22 cellular contexts compared by ENCODE assay signal in genomic region chr17:58947411-58948208, GRCh38.
A peak's percentile ranks its signal among the peaks of the same experiment; 100 is the strongest.
DNase-seq lines count a peak whose midpoint lies in the region; ATAC-seq and TF ChIP-seq lines count a peak whose summit lies in the region.
"Had no signal": no experiment of that assay in that cellular context is flagged by ENCODE, and none has a peak within 500 bp of the region (broad histone marks: within the 10 kb centered on the region; RNA-seq: fewer than 3 reads in every experiment).

No MANE protein-coding gene starts in this region.

- no peak for TF ChIP-seq CTCF in upper lobe of right lung (IDR thresholded peaks at IDR 0.05)

- no peaks in the 10 kb centered on the region for H4K20me1 ChIP-seq in Karpas-422 (ENCODE audit: insufficient read depth, low read depth, low read length)

- no peak overlapping the region for H2AFZ ChIP-seq in Karpas-422 (ENCODE audit: low read length)
- H2AFZ ChIP-seq: GM23338 had no signal

- ATAC-seq in upper lobe of right lung = peak; percentile 60
- no peak for ATAC-seq in GM21447 (IDR thresholded peaks at IDR 0.05; ENCODE audit: unreplicated experiment)
- no peak for ATAC-seq in HG02970 (IDR thresholded peaks at IDR 0.05; ENCODE audit: low FRiP score, unreplicated experiment)
- ATAC-seq: GM23338 had no signal

- no peaks in the 10 kb centered on the region for H3K36me3 ChIP-seq in Karpas-422 (ENCODE audit: insufficient read depth, low read length)
- no peaks in the 10 kb centered on the region for H3K36me3 ChIP-seq in upper lobe of right lung
- H3K36me3 ChIP-seq: HAP-1, Peyer's patch, SJSA1 had no signal

- H3K27ac Mint-ChIP-seq in activated CD4-positive, alpha-beta T cell treated with anti-CD3 and anti-CD28 coated beads, Interleukin-2, amount 10 ng/mL, durations not matched to agents 24 days and 14 days = no peak overlapping the region
- H3K27ac Mint-ChIP-seq: CD4-positive, CD25-positive, alpha-beta regulatory T cell; GM23338 had no signal

- H3K9me3 Mint-ChIP-seq in activated CD4-positive, alpha-beta T cell treated with anti-CD3 and anti-CD28 coated beads, Interleukin-2, amount 10 ng/mL, durations not matched to agents 24 days and 14 days = peaks cover 24% of the 10 kb centered on the region

- H3K9me2 ChIP-seq in Karpas-422 (replicated peaks; ENCODE audit: insufficient read depth, low read length) = no peaks in the 10 kb centered on the region

- H3K27me3 Mint-ChIP-seq in activated CD4-positive, alpha-beta T cell treated with anti-CD3 and anti-CD28 coated beads, Interleukin-2, amount 10 ng/mL, durations not matched to agents 24 days and 14 days = peaks cover 9% of the 10 kb centered on the region

- H3K4me3 Mint-ChIP-seq in activated CD4-positive, alpha-beta T cell treated with anti-CD3 and anti-CD28 coated beads, Interleukin-2, amount 10 ng/mL, durations not matched to agents 24 days and 14 days = no peak overlapping the region
- H3K4me3 Mint-ChIP-seq: CD4-positive, CD25-positive, alpha-beta regulatory T cell; GM23338 had no signal

- no peak overlapping the region for H3K4me2 ChIP-seq in Karpas-422 (ENCODE audit: low read depth, low read length, poor library complexity, severe bottlenecking)
- H3K4me2 ChIP-seq: GM23338 had no signal

- intact Hi-C loops in activated CD4-positive, alpha-beta T cell treated with anti-CD3 and anti-CD28 coated beads, Interleukin-2, amount 10 ng/mL, durations not matched to agents 24 days and 14 days (cut with micrococcal nuclease) = no loop called here
- intact Hi-C loops in upper lobe of right lung (cut with DNase I) = no loop called here

- peaks cover 4% of the 10 kb centered on the region for H3K36me3 Mint-ChIP-seq in activated CD4-positive, alpha-beta T cell treated with anti-CD3 and anti-CD28 coated beads, Interleukin-2, amount 10 ng/mL, durations not matched to agents 24 days and 14 days (ENCODE audit: low read depth)
- H3K36me3 Mint-ChIP-seq: CD4-positive, CD25-positive, alpha-beta regulatory T cell had no signal

- peak; percentile 31 for DNase-seq in activated CD4-positive, alpha-beta T cell treated with anti-CD3 and anti-CD28 coated beads, Interleukin-2, amount 10 ng/mL, durations not matched to agents 24 days and 14 days
- DNase-seq in activated CD4-positive, alpha-beta T cell treated with anti-CD3 and anti-CD28 coated beads, Interleukin-2, amount 50 U/mL, for 48 hours = no peak
- DNase-seq in Karpas-422 (peak; percentile 27), kidney tubule cell (ENCODE audit: low spot score) (peak; percentile 22), upper lobe of right lung (no peak), glomerular visceral epithelial cell (ENCODE audit: extremely low spot score) (no peak)
- DNase-seq: CD4-positive, CD25-positive, alpha-beta regulatory T cell; COR-L47; DMS79; IMR-90; NCI-H1105; NCI-H146; NCI-H2029; NCI-H2227 treated with DMSO at 0.1 percent for 48 hours; NCI-H510A; NCI-H774; Peyer's patch had no signal

- H3K27me3 ChIP-seq in Karpas-422 (ENCODE audit: low read length) (no peaks in the 10 kb centered on the region), upper lobe of right lung (no peaks in the 10 kb centered on the region)
- H3K27me3 ChIP-seq: Peyer's patch, SJSA1 had no signal

- no peak overlapping the region for H3K9ac ChIP-seq in Karpas-422 (ENCODE audit: low read length)

- H3K4me3 ChIP-seq in Karpas-422 (ENCODE audit: low read length) = no peak overlapping the region
- H3K4me3 ChIP-seq in upper lobe of right lung = no peak overlapping the region
- H3K4me3 ChIP-seq: GM23338, HAP-1, Peyer's patch, SJSA1 had no signal

- no peaks in the 10 kb centered on the region for H3K79me2 ChIP-seq in Karpas-422 (ENCODE audit: low read length)

- H3K9me3 ChIP-seq in Karpas-422 (ENCODE audit: low read length) (peaks cover 31% of the 10 kb centered on the region), upper lobe of right lung (peaks cover 18% of the 10 kb centered on the region)

- H3K4me1 ChIP-seq in Karpas-422 (ENCODE audit: low read length) = no peaks in the 10 kb centered on the region
- no peaks in the 10 kb centered on the region for H3K4me1 ChIP-seq in upper lobe of right lung
- H3K4me1 ChIP-seq: HAP-1, Peyer's patch, SJSA1 had no signal

- H3K4me1 Mint-ChIP-seq in activated CD4-positive, alpha-beta T cell treated with anti-CD3 and anti-CD28 coated beads, Interleukin-2, amount 10 ng/mL, durations not matched to agents 24 days and 14 days = no peaks in the 10 kb centered on the region
- H3K4me1 Mint-ChIP-seq: CD4-positive, CD25-positive, alpha-beta regulatory T cell; GM23338 had no signal

- H3K27ac ChIP-seq in Karpas-422 (ENCODE audit: low read length) (no peak overlapping the region), upper lobe of right lung (no peak overlapping the region)
- H3K27ac ChIP-seq: Peyer's patch, SJSA1 had no signal

Comparison
In these comparisons a context has a peak if more than half of its experiments do, and no peak if none do; other contexts are left out.
1. DNase-seq: peak in activated CD4-positive, alpha-beta T cell treated with anti-CD3 and anti-CD28 coated beads, Interleukin-2, amount 10 ng/mL, durations not matched to agents 24 days and 14 days (single experiment), Karpas-422 (single experiment) and kidney tubule cell (single experiment); none in activated CD4-positive, alpha-beta T cell treated with anti-CD3 and anti-CD28 coated beads, Interleukin-2, amount 50 U/mL, for 48 hours (0 of 2), upper lobe of right lung (single experiment) and glomerular visceral epithelial cell (single experiment).